In the genomic region with DNA sequence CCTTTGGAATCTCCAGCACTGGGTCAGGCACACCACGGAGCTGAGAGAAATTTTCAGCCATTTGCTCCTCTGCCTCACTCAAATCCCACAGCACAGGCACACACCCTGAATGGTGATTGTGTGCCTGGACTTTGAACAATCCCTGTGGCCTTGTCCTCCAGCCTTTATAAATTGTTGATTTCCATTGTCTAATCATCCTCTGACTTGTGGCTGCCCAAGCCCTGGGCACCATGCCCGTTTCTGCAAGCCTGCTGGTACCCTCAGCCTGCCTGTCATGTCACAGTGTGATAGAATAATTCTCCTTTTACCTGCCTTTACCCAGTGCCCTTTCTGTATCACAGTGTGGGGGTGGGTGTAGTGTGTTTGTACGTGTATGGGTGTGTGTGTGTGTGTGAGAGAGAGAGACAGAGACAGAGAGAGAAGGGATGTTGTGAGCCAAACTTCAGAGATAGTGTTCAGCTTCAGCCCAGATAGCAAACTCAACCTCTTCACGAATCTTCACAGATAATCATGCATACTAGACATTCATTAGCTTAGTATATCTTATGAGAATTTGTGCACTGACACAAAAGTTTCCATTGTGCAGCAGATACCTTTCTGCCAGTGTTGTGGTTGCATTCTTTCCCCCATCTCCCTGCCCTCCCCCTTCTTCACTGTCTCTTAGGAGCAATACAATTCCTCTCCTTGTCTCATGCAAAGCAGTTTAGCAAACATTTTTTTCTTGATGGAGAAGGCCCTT, we compare ENCODE assay signal across 13 cellular contexts. TPM values are rescaled to one million over a fixed set of nuclear protein-coding genes. Genes with fewer than 3 reads are reported as not detected.
DNase-seq lines count a peak whose midpoint lies in the region; ATAC-seq lines count a peak whose summit lies in the region.
"Had no signal": no experiment of that assay in that cellular context is flagged by ENCODE, and none has a peak within 500 bp of the region (broad histone marks: within the 10 kb centered on the region; RNA-seq: fewer than 3 reads in every experiment).

No MANE protein-coding gene starts in this region.

- peak; percentile 8 for ATAC-seq in stimulated activated memory B cell treated with anti-CD40 and anti-IgM and Interleukin-4, amounts not matched to agents 10 μg/mL and 1 μg/mL and 100 μg/mL, for 72 hours
- ATAC-seq in activated T-cell treated with anti-CD3 and anti-CD28 coated beads, Interleukin-2, amount 50 U/mL, for 4 hours = no peak
- ATAC-seq: natural killer cell had no signal

- H3K27me3 Mint-ChIP-seq in stimulated activated memory B cell treated with anti-CD40 and anti-IgM and Interleukin-4, amounts not matched to agents 10 μg/mL and 1 μg/mL and 100 μg/mL, for 72 hours = peaks cover 18% of the 10 kb centered on the region
- H3K27me3 Mint-ChIP-seq in activated T-cell treated with anti-CD3 and anti-CD28 coated beads, Interleukin-2, amount 50 U/mL, for 4 hours (ENCODE audit: low read depth) = peaks cover 4% of the 10 kb centered on the region
- H3K27me3 Mint-ChIP-seq in activated T-cell treated with anti-CD3 and anti-CD28 coated beads, Interleukin-2, amount 50 U/mL, for 24 hours = peaks cover 7% of the 10 kb centered on the region
- H3K27me3 Mint-ChIP-seq: type B pancreatic cell had no signal

- no peaks in the 10 kb centered on the region for H3K4me1 Mint-ChIP-seq in stimulated activated memory B cell treated with anti-CD40 and anti-IgM and Interleukin-4, amounts not matched to agents 10 μg/mL and 1 μg/mL and 100 μg/mL, for 72 hours
- H3K4me1 Mint-ChIP-seq in activated T-cell treated with anti-CD3 and anti-CD28 coated beads, Interleukin-2, amount 50 U/mL, for 4 hours (ENCODE audit: low read depth) = no peaks in the 10 kb centered on the region
- H3K4me1 Mint-ChIP-seq in activated T-cell treated with anti-CD3 and anti-CD28 coated beads, Interleukin-2, amount 50 U/mL, for 24 hours (ENCODE audit: low read depth) = no peaks in the 10 kb centered on the region
- H3K4me1 Mint-ChIP-seq: natural killer cell had no signal

- H3K27ac Mint-ChIP-seq in stimulated activated memory B cell treated with anti-CD40 and anti-IgM and Interleukin-4, amounts not matched to agents 10 μg/mL and 1 μg/mL and 100 μg/mL, for 72 hours = no peak overlapping the region
- H3K27ac Mint-ChIP-seq in activated T-cell treated with anti-CD3 and anti-CD28 coated beads, Interleukin-2, amount 50 U/mL, for 24 hours = no peak overlapping the region
- H3K27ac Mint-ChIP-seq: activated CD4-positive, alpha-beta memory T cell treated with anti-CD3 and anti-CD28 coated beads for 36 hours; natural killer cell; type B pancreatic cell had no signal

- no peaks in the 10 kb centered on the region for H3K9me3 Mint-ChIP-seq in stimulated activated memory B cell treated with anti-CD40 and anti-IgM and Interleukin-4, amounts not matched to agents 10 μg/mL and 1 μg/mL and 100 μg/mL, for 72 hours
- no peaks in the 10 kb centered on the region for H3K9me3 Mint-ChIP-seq in activated T-cell treated with anti-CD3 and anti-CD28 coated beads, Interleukin-2, amount 50 U/mL, for 4 hours
- H3K9me3 Mint-ChIP-seq in activated T-cell treated with anti-CD3 and anti-CD28 coated beads, Interleukin-2, amount 50 U/mL, for 24 hours = no peaks in the 10 kb centered on the region
- H3K9me3 Mint-ChIP-seq: activated CD4-positive, alpha-beta memory T cell treated with anti-CD3 and anti-CD28 coated beads for 36 hours; natural killer cell; type B pancreatic cell had no signal

- DNase-seq in DMS 273 (lab: John Stamatoyannopoulos, UW; ENCODE audit: unreplicated experiment) (peak; percentile 13), DMS 273 treated with DMSO at 0.1 percent for 48 hours (lab: John Stamatoyannopoulos, UW) (no peak), amygdala (lab: John Stamatoyannopoulos, UW) (peak in 37 of 56 donors; percentile 3 to 68 (median 23)), iris pigment epithelial cell (ENCODE audit: low read depth) (peak; percentile 24), SKM-1 treated with dmso at 0.1 percent for 144 hours (lab: John Stamatoyannopoulos, UW; ENCODE audit: unreplicated experiment) (no peak)
- no peak for DNase-seq in activated T-cell treated with anti-CD3 and anti-CD28 coated beads, Interleukin-2, amount 50 U/mL, for 4 hours
- DNase-seq in activated T-cell treated with anti-CD3 and anti-CD28 coated beads, Interleukin-2, amount 50 U/mL, for 24 hours = no peak
- DNase-seq: activated CD4-positive, alpha-beta memory T cell treated with anti-CD3 and anti-CD28 coated beads for 36 hours; natural killer cell; NCI-H2171 treated with DMSO at 0.1 percent for 48 hours; T-helper 9 cell had no signal

- no peak overlapping the region for H3K4me3 Mint-ChIP-seq in stimulated activated memory B cell treated with anti-CD40 and anti-IgM and Interleukin-4, amounts not matched to agents 10 μg/mL and 1 μg/mL and 100 μg/mL, for 72 hours
- no peak overlapping the region for H3K4me3 Mint-ChIP-seq in activated T-cell treated with anti-CD3 and anti-CD28 coated beads, Interleukin-2, amount 50 U/mL, for 4 hours
- H3K4me3 Mint-ChIP-seq in activated T-cell treated with anti-CD3 and anti-CD28 coated beads, Interleukin-2, amount 50 U/mL, for 24 hours = no peak overlapping the region
- H3K4me3 Mint-ChIP-seq: activated CD4-positive, alpha-beta memory T cell treated with anti-CD3 and anti-CD28 coated beads for 36 hours; natural killer cell; type B pancreatic cell had no signal

- H3K36me3 Mint-ChIP-seq in stimulated activated memory B cell treated with anti-CD40 and anti-IgM and Interleukin-4, amounts not matched to agents 10 μg/mL and 1 μg/mL and 100 μg/mL, for 72 hours = no peaks in the 10 kb centered on the region
- H3K36me3 Mint-ChIP-seq in activated T-cell treated with anti-CD3 and anti-CD28 coated beads, Interleukin-2, amount 50 U/mL, for 4 hours (ENCODE audit: insufficient read depth) = no peaks in the 10 kb centered on the region
- no peaks in the 10 kb centered on the region for H3K36me3 Mint-ChIP-seq in activated T-cell treated with anti-CD3 and anti-CD28 coated beads, Interleukin-2, amount 50 U/mL, for 24 hours (ENCODE audit: low read depth)
- H3K36me3 Mint-ChIP-seq: activated CD4-positive, alpha-beta memory T cell treated with anti-CD3 and anti-CD28 coated beads for 36 hours; natural killer cell; type B pancreatic cell had no signal

RNA-seq across cellular contexts. Expression of a gene that starts 27.8 kb away (rescaled TPM):
- 1 to 10 TPM; 4.0 to 5.4 (median 4.1) TPM for total RNA-seq in activated T-cell treated with anti-CD3 and anti-CD28 coated beads, Interleukin-2, amount 50 U/mL, for 4 hours

Comparison
In these comparisons a context has a peak if more than half of its experiments do, and no peak if none do; other contexts are left out.
1. DNase-seq: peak in DMS 273 (single experiment), amygdala (37 of 56) and iris pigment epithelial cell (single experiment); none in DMS 273 treated with DMSO at 0.1 percent for 48 hours (single experiment), activated T-cell treated with anti-CD3 and anti-CD28 coated beads, Interleukin-2, amount 50 U/mL, for 4 hours (single experiment), SKM-1 treated with dmso at 0.1 percent for 144 hours (single experiment) and activated T-cell treated with anti-CD3 and anti-CD28 coated beads, Interleukin-2, amount 50 U/mL, for 24 hours (single experiment).